1 cellular context compared by ENCODE assay signal in genomic region chr11:74932797-74933196, GRCh38.
A peak's percentile ranks its signal among the peaks of the same experiment; 100 is the strongest.
TF ChIP-seq lines count a peak whose summit lies in the region.

No MANE protein-coding gene starts in this region.

TF ChIP-seq in GM12878, 131 proteins besides CTCF, POLR2A, EP300 and RAD21:
- TF ChIP-seq RUNX3 (IDR thresholded peaks at IDR 0.05; ENCODE audit: low read length) (0 out of 2 replicates have a peak, but pooled peaks have one; percentile 22), SMAD1 (IDR thresholded peaks at IDR 0.05; ENCODE audit: low read depth, partially characterized antibody) (no peak)
